Comparison of ENCODE assay signal across 1 cellular context in genomic region chr1:156146006-156146748, GRCh38.
A peak's percentile ranks its signal among the peaks of the same experiment; 100 is the strongest.
TF ChIP-seq lines count a peak whose summit lies in the region.

No MANE protein-coding gene starts in this region.

TF ChIP-seq in HepG2, 621 proteins besides CTCF, POLR2A, EP300 and RAD21 (continued from another document and continues in another):
- TF ChIP-seq ZBED4 (CRISPR knock-in tag; IDR thresholded peaks at IDR 0.05; ENCODE audit: borderline replicate concordance) (0 out of 2 replicates have a peak, but pooled peaks have one; percentile 11), REPIN1 (CRISPR knock-in tag; IDR thresholded peaks at IDR 0.05; ENCODE audit: borderline replicate concordance, low read depth) (peak; percentile 38; the same call in 1 of the 2 replicates), DDIT3 (CRISPR knock-in tag; IDR thresholded peaks at IDR 0.05) (no peak), ZNF639 (CRISPR knock-in tag; conservative IDR thresholded peaks at IDR 0.05) (no peak), TEAD3 (CRISPR knock-in tag; optimal IDR thresholded peaks at IDR 0.05; ENCODE audit: borderline replicate concordance) (peak; percentile 77), ZBTB2 (CRISPR knock-in tag; IDR thresholded peaks at IDR 0.05; ENCODE audit: low read depth) (no peak), ZNF772 (CRISPR knock-in tag; IDR thresholded peaks at IDR 0.05) (peak; percentile 54; the same call in 1 of the 2 replicates), KMT2A (CRISPR knock-in tag; IDR thresholded peaks at IDR 0.05) (no peak), RXRB (CRISPR knock-in tag; IDR thresholded peaks at IDR 0.05; ENCODE audit: borderline replicate concordance) (no peak; the same call in 1 of the 2 replicates), CREM (IDR thresholded peaks at IDR 0.05) (no peak), CREM (CRISPR knock-in tag; IDR thresholded peaks at IDR 0.05) (no peak), ARID5B (CRISPR knock-in tag; IDR thresholded peaks at IDR 0.05) (peak; percentile 42; the same call in 1 of the 2 replicates), TAF15 (IDR thresholded peaks at IDR 0.05; ENCODE audit: low read depth, low read length, poor library complexity, severe bottlenecking) (no peak), ZNF891 (CRISPR knock-in tag; IDR thresholded peaks at IDR 0.05) (no peak), XRCC5 (optimal IDR thresholded peaks at IDR 0.05; ENCODE audit: low read length) (peak; percentile 34), ZNF276 (CRISPR knock-in tag; IDR thresholded peaks at IDR 0.05; ENCODE audit: low read depth) (no peak), MTA1 (CRISPR knock-in tag; IDR thresholded peaks at IDR 0.05; ENCODE audit: borderline replicate concordance) (no peak), ZBTB4 (CRISPR knock-in tag; IDR thresholded peaks at IDR 0.05; ENCODE audit: borderline replicate concordance) (no peak), SIN3B (IDR thresholded peaks at IDR 0.05; ENCODE audit: low read length) (no peak), ONECUT2 (CRISPR knock-in tag; IDR thresholded peaks at IDR 0.05) (no peak), RFXANK (CRISPR knock-in tag; IDR thresholded peaks at IDR 0.05) (0 out of 2 replicates have a peak, but pooled peaks have one; percentile 49), HMGXB4 (CRISPR knock-in tag; IDR thresholded peaks at IDR 0.05; ENCODE audit: borderline replicate concordance in 1 of 2, low read depth in 1 of 2) (peak; percentile 37 to 74; a peak in 2 of 4 replicates), PRDM10 (CRISPR knock-in tag; IDR thresholded peaks at IDR 0.05; ENCODE audit: low read depth) (0 out of 2 replicates have a peak, but pooled peaks have one; percentile 46), NR3C1 (CRISPR knock-in tag; IDR thresholded peaks at IDR 0.05) (no peak), IRF2 (CRISPR knock-in tag; IDR thresholded peaks at IDR 0.05) (no peak), ELF3 (CRISPR knock-in tag; IDR thresholded peaks at IDR 0.05) (peak; percentile 67), AGO2 (optimal IDR thresholded peaks at IDR 0.05; ENCODE audit: low read depth, low read length) (no peak), SMC3 (IDR thresholded peaks at IDR 0.05; ENCODE audit: low read length) (peak; percentile 88), ZNF605 (CRISPR knock-in tag; IDR thresholded peaks at IDR 0.05) (peak; percentile 70; the same call in 1 of the 2 replicates), KLF13 (CRISPR knock-in tag; IDR thresholded peaks at IDR 0.05) (no peak), ZEB1 (IDR thresholded peaks at IDR 0.05; ENCODE audit: insufficient replicate concordance, low read depth) (peak; percentile 38), BCL6 (CRISPR knock-in tag; IDR thresholded peaks at IDR 0.05) (peak; percentile 48), ZNF12 (CRISPR knock-in tag; IDR thresholded peaks at IDR 0.05) (0 out of 2 replicates have a peak, but pooled peaks have one; percentile 35)
